In the genomic region with DNA sequence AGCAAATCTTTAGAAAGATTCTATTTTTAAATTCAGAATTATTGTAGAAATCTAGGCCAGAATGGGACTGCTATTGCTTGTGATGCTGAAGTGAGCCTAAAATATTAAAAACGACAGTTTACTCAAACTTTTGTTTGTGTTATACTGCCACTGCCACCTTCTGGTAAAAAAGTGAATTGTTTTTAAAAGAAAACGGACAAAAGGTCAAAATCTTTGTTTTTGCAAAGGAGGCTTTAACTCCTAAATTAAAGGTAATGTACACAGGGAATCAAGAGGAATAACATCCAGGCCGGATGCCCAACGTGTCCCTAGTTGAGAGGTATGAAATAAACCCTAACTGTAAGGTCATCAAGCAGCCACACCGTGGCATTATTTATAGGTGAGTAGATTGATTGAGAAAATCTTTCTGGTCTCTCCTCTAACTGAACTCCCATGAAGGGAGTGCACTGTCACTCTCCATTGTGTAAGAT, we compare ENCODE assay signal across 8 cellular contexts.
DNase-seq lines count a peak whose midpoint lies in the region; ATAC-seq and TF ChIP-seq lines count a peak whose summit lies in the region.

No MANE protein-coding gene starts in this region.

- H3K9me3 Mint-ChIP-seq in progenitor cell of endocrine pancreas (ENCODE audit: low read depth): peaks cover 3% of the 10 kb centered on the region

- H3K27me3 Mint-ChIP-seq in progenitor cell of endocrine pancreas: peaks cover 11% of the 10 kb centered on the region

- no peak overlapping the region for H3K4me3 ChIP-seq in GM12864 (ENCODE audit: low read depth, low read length)
- H3K4me3 ChIP-seq in coronary artery: no peak overlapping the region

- H3K27ac ChIP-seq in coronary artery: no peak overlapping the region

- DNase-seq in GM12864 (ENCODE audit: low read depth) (no peak), NCI-H128 (lab: John Stamatoyannopoulos, UW; ENCODE audit: unreplicated experiment) (peak; percentile 2), coronary artery (ENCODE audit: low spot score) (no peak), progenitor cell of endocrine pancreas (ENCODE audit: low spot score, unreplicated experiment) (no peak), C1 segment of cervical spinal cord (lab: John Stamatoyannopoulos, UW) (no peak)

- peaks cover 2% of the 10 kb centered on the region for H3K36me3 Mint-ChIP-seq in progenitor cell of endocrine pancreas (ENCODE audit: insufficient read depth)

- TF ChIP-seq CTCF in GM12864 (IDR thresholded peaks at IDR 0.05; ENCODE audit: low read depth, low read length, missing control alignments) (peak; percentile 35), coronary artery (IDR thresholded peaks at IDR 0.05) (peak; percentile 13), progenitor cell of endocrine pancreas (IDR thresholded peaks at IDR 0.05; ENCODE audit: unreplicated experiment) (peak; percentile 70)

- ATAC-seq in GM18870 (IDR thresholded peaks at IDR 0.05; ENCODE audit: unreplicated experiment) (no peak), HG02798 (IDR thresholded peaks at IDR 0.05; ENCODE audit: poor library complexity, unreplicated experiment) (no peak), GM18517 (IDR thresholded peaks at IDR 0.05; ENCODE audit: unreplicated experiment) (no peak)

- H3K27ac Mint-ChIP-seq in progenitor cell of endocrine pancreas: no peak overlapping the region

- H3K4me1 Mint-ChIP-seq in progenitor cell of endocrine pancreas (ENCODE audit: low read depth): peaks cover 8% of the 10 kb centered on the region

- no peak overlapping the region for H3K4me3 Mint-ChIP-seq in progenitor cell of endocrine pancreas (ENCODE audit: low read depth)

Comparison
In these comparisons a context has a peak if more than half of its experiments do, and no peak if none do; other contexts are left out.
1. CTCF ChIP-seq: peak in every context shown above with its lines; median percentile 70 in progenitor cell of endocrine pancreas; 35 in GM12864; 13 in coronary artery.